Comparison of ENCODE assay signal across 1 cellular context in genomic region chr17:80426671-80427326, GRCh38.
TF ChIP-seq lines count a peak whose summit lies in the region.

No MANE protein-coding gene starts in this region.

TF ChIP-seq in HepG2, 621 proteins besides CTCF, POLR2A, EP300 and RAD21 (continued from another document):
- TF ChIP-seq ZNF18 (CRISPR knock-in tag; IDR thresholded peaks at IDR 0.05; ENCODE audit: insufficient replicate concordance): no peak
- TF ChIP-seq ZNF484 (CRISPR knock-in tag; IDR thresholded peaks at IDR 0.05; ENCODE audit: borderline replicate concordance, low read depth): no peak
- TF ChIP-seq ZFP36L1 (CRISPR knock-in tag; IDR thresholded peaks at IDR 0.05): no peak
- 0 out of 2 replicates have a peak, but pooled peaks have one; percentile 29 for TF ChIP-seq TRAFD1 (CRISPR knock-in tag; IDR thresholded peaks at IDR 0.05; ENCODE audit: borderline replicate concordance)
- 0 out of 2 replicates have a peak, but pooled peaks have one; percentile 55 for TF ChIP-seq ZNF414 (CRISPR knock-in tag; IDR thresholded peaks at IDR 0.05)
- 0 out of 2 replicates have a peak, but pooled peaks have one; percentile 56 for TF ChIP-seq SMAD1 (CRISPR knock-in tag; IDR thresholded peaks at IDR 0.05; ENCODE audit: borderline replicate concordance, low read depth)
- TF ChIP-seq, protein P1, sequence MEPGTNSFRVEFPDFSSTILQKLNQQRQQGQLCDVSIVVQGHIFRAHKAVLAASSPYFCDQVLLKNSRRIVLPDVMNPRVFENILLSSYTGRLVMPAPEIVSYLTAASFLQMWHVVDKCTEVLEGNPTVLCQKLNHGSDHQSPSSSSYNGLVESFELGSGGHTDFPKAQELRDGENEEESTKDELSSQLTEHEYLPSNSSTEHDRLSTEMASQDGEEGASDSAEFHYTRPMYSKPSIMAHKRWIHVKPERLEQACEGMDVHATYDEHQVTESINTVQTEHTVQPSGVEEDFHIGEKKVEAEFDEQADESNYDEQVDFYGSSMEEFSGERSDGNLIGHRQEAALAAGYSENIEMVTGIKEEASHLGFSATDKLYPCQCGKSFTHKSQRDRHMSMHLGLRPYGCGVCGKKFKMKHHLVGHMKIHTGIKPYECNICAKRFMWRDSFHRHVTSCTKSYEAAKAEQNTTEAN (CRISPR knock-in tag; conservative IDR thresholded peaks at IDR 0.05): no peak
- TF ChIP-seq, protein P2, sequence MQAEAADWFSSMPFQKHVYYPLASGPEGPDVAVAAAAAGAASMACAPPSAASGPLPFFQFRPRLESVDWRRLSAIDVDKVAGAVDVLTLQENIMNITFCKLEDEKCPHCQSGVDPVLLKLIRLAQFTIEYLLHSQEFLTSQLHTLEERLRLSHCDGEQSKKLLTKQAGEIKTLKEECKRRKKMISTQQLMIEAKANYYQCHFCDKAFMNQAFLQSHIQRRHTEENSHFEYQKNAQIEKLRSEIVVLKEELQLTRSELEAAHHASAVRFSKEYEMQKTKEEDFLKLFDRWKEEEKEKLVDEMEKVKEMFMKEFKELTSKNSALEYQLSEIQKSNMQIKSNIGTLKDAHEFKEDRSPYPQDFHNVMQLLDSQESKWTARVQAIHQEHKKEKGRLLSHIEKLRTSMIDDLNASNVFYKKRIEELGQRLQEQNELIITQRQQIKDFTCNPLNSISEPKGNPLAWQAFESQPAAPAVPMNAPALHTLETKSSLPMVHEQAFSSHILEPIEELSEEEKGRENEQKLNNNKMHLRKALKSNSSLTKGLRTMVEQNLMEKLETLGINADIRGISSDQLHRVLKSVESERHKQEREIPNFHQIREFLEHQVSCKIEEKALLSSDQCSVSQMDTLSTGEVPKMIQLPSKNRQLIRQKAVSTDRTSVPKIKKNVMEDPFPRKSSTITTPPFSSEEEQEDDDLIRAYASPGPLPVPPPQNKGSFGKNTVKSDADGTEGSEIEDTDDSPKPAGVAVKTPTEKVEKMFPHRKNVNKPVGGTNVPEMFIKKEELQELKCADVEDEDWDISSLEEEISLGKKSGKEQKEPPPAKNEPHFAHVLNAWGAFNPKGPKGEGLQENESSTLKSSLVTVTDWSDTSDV (CRISPR knock-in tag; IDR thresholded peaks at IDR 0.05): 0 out of 2 replicates have a peak, but pooled peaks have one; percentile 47
- no peak for TF ChIP-seq PRMT3 (CRISPR knock-in tag; IDR thresholded peaks at IDR 0.05; ENCODE audit: borderline replicate concordance, low read depth)
- no peak for TF ChIP-seq ZNF354B (CRISPR knock-in tag; IDR thresholded peaks at IDR 0.05)
